26 cellular contexts compared by ENCODE assay signal in genomic region chr4:44056721-44057151, GRCh38.
DNase-seq lines count a peak whose midpoint lies in the region; TF ChIP-seq lines count a peak whose summit lies in the region.
"Had no signal": no experiment of that assay in that cellular context is flagged by ENCODE, and none has a peak within 500 bp of the region (broad histone marks: within the 10 kb centered on the region; RNA-seq: fewer than 3 reads in every experiment).

No MANE protein-coding gene starts in this region.

- peaks cover 4% of the 10 kb centered on the region for H3K27me3 Mint-ChIP-seq in mesothelial cell of epicardium (ENCODE audit: low read depth)
- H3K27me3 Mint-ChIP-seq: activated T-helper 17 cell treated with anti-CD3 and anti-CD28 coated beads, Interleukin-2, amount 50 U/mL, for 72 hours; dendritic cell treated with granulocyte-macrophage colony-stimulating factor and Interleukin-4, amounts not matched to agents 40 ng/mL and 50 ng/mL, for 4 days; IgD-negative memory B cell; natural killer cell treated with Interleukin-12 subunit alpha and Interleukin-12 subunit beta and Interleukin-15 and Interleukin-18, amount 100 ng/mL, for 72 hours had no signal

- H3K36me3 ChIP-seq in hepatocyte (replicated peaks; ENCODE audit: insufficient read depth, low read depth) (no peaks in the 10 kb centered on the region), left ventricle myocardium inferior (no peaks in the 10 kb centered on the region)
- H3K36me3 ChIP-seq: ascending aorta, pancreas, right atrium auricular region had no signal

- H3K9me2 ChIP-seq in hepatocyte (replicated peaks; ENCODE audit: insufficient read depth): no peaks in the 10 kb centered on the region

- H3K4me3 ChIP-seq in hepatocyte (no peak overlapping the region), left ventricle myocardium inferior (no peak overlapping the region)
- H3K4me3 ChIP-seq: ascending aorta, pancreas, right atrium auricular region, testis had no signal

- DNase-seq in ELF-1 (ENCODE audit: low read depth, low spot score) (peak; percentile 94), NCI-H748 (lab: John Stamatoyannopoulos, UW; ENCODE audit: unreplicated experiment) (peak; percentile 78), hepatocyte (ENCODE audit: low spot score) (peak; percentile 10), mesothelial cell of epicardium (ENCODE audit: low spot score in 2 of 2, unreplicated experiment in 2 of 2) (no peak), SW 1271 (lab: John Stamatoyannopoulos, UW) (no peak), left ventricle myocardium inferior (no peak)
- no peak for DNase-seq in activated CD4-positive, alpha-beta T cell treated with anti-CD3 and anti-CD28 coated beads for 1 hour
- DNase-seq: activated CD4-positive, alpha-beta T cell treated with anti-CD3 and anti-CD28 coated beads, Interleukin-2, amount 50 U/mL, for 48 hours; activated CD8-positive, alpha-beta memory T cell treated with anti-CD3 and anti-CD28 coated beads, Interleukin-2, amount 50 U/mL, for 48 hours; caudate nucleus; immature natural killer cell; left ventricle myocardium superior; NCI-H1105; NCI-H524; pancreas; stimulated activated CD4-positive, alpha-beta T cell treated with anti-CD3 and anti-CD28 coated beads, Interleukin-4, amount 100 ng/mL, for 1 hour; stimulated activated naive CD4-positive, alpha-beta T cell treated with Interleukin-2 at 50 U/mL for 16 hours; testis had no signal

- H3K4me2 ChIP-seq in hepatocyte: no peak overlapping the region

- H3K27ac ChIP-seq in hepatocyte: no peak overlapping the region
- H3K27ac ChIP-seq in left ventricle myocardium inferior (replicated peaks): no peak overlapping the region
- H3K27ac ChIP-seq: ascending aorta, C4-2B, pancreas, right atrium auricular region, testis had no signal

- H3K4me3 Mint-ChIP-seq in mesothelial cell of epicardium: no peak overlapping the region
- H3K4me3 Mint-ChIP-seq: activated T-helper 17 cell treated with anti-CD3 and anti-CD28 coated beads, Interleukin-2, amount 50 U/mL, for 72 hours; dendritic cell treated with granulocyte-macrophage colony-stimulating factor and Interleukin-4, amounts not matched to agents 40 ng/mL and 50 ng/mL, for 4 days; IgD-negative memory B cell; immature natural killer cell; natural killer cell treated with Interleukin-12 subunit alpha and Interleukin-12 subunit beta and Interleukin-15 and Interleukin-18, amount 100 ng/mL, for 72 hours had no signal

- no peaks in the 10 kb centered on the region for H3K36me3 Mint-ChIP-seq in mesothelial cell of epicardium
- H3K36me3 Mint-ChIP-seq: activated naive CD4-positive, alpha-beta T cell treated with anti-CD3 and anti-CD28 coated beads, Interleukin-2, amount 50 U/mL, for 72 hours; IgD-negative memory B cell; immature natural killer cell; natural killer cell treated with Interleukin-12 subunit alpha and Interleukin-12 subunit beta and Interleukin-15 and Interleukin-18, amount 100 ng/mL, for 72 hours had no signal

- TF ChIP-seq CTCF in hepatocyte (IDR thresholded peaks at IDR 0.05; ENCODE audit: poor library complexity): no peak
- no peak for TF ChIP-seq CTCF in mesothelial cell of epicardium (IDR thresholded peaks at IDR 0.05; ENCODE audit: unreplicated experiment)
- no peak for TF ChIP-seq CTCF in left ventricle myocardium inferior (IDR thresholded peaks at IDR 0.05; ENCODE audit: borderline replicate concordance)

- H3K9me3 Mint-ChIP-seq in mesothelial cell of epicardium: no peaks in the 10 kb centered on the region

- WGBS in hepatocyte (ENCODE audit: low lambda C conversion rate, missing lambda C conversion rate): 11% methylated on average over 6 of the region's 6 CpGs

- H3K4me1 ChIP-seq in hepatocyte (ENCODE audit: insufficient read depth): no peaks in the 10 kb centered on the region
- no peaks in the 10 kb centered on the region for H3K4me1 ChIP-seq in left ventricle myocardium inferior
- H3K4me1 ChIP-seq: ascending aorta, pancreas, right atrium auricular region, testis had no signal

- no peak overlapping the region for H2AFZ ChIP-seq in hepatocyte

- intact Hi-C loops in left ventricle myocardium inferior (cut with micrococcal nuclease): no loop called here

- peaks cover 7% of the 10 kb centered on the region for H3K4me1 Mint-ChIP-seq in mesothelial cell of epicardium
- H3K4me1 Mint-ChIP-seq: activated T-helper 17 cell treated with anti-CD3 and anti-CD28 coated beads, Interleukin-2, amount 50 U/mL, for 72 hours; IgD-negative memory B cell; immature natural killer cell had no signal

- no peaks in the 10 kb centered on the region for H3K27me3 ChIP-seq in hepatocyte
- no peaks in the 10 kb centered on the region for H3K27me3 ChIP-seq in left ventricle myocardium inferior (ENCODE audit: low read depth)
- H3K27me3 ChIP-seq: ascending aorta, pancreas, right atrium auricular region, testis had no signal

- H3K27ac Mint-ChIP-seq in mesothelial cell of epicardium: peak overlapping the region; percentile 10
- H3K27ac Mint-ChIP-seq: activated naive CD4-positive, alpha-beta T cell treated with anti-CD3 and anti-CD28 coated beads, Interleukin-2, amount 50 U/mL, for 72 hours; activated T-helper 17 cell treated with anti-CD3 and anti-CD28 coated beads, Interleukin-2, amount 50 U/mL, for 72 hours; dendritic cell treated with granulocyte-macrophage colony-stimulating factor and Interleukin-4, amounts not matched to agents 40 ng/mL and 50 ng/mL, for 4 days; IgD-negative memory B cell; immature natural killer cell; natural killer cell treated with Interleukin-12 subunit alpha and Interleukin-12 subunit beta and Interleukin-15 and Interleukin-18, amount 100 ng/mL, for 72 hours had no signal

- H3K79me2 ChIP-seq in hepatocyte: no peaks in the 10 kb centered on the region

- H3K9me3 ChIP-seq in hepatocyte (ENCODE audit: low read depth): no peaks in the 10 kb centered on the region
- H3K9me3 ChIP-seq in left ventricle myocardium inferior (replicated peaks): no peaks in the 10 kb centered on the region
- H3K9me3 ChIP-seq: ascending aorta, pancreas, right atrium auricular region, testis had no signal

- H4K20me1 ChIP-seq in hepatocyte (ENCODE audit: insufficient read depth, poor library complexity, severe bottlenecking): no peaks in the 10 kb centered on the region

Comparison
In these comparisons a context has a peak if more than half of its experiments do, and no peak if none do; other contexts are left out.
1. DNase-seq: peak in ELF-1 (single experiment), NCI-H748 (single experiment) and hepatocyte (single experiment); none in mesothelial cell of epicardium (0 of 2), activated CD4-positive, alpha-beta T cell treated with anti-CD3 and anti-CD28 coated beads for 1 hour (single experiment), SW 1271 (0 of 2) and left ventricle myocardium inferior (single experiment).